Comparison of ENCODE assay signal across 3 cellular contexts in the genomic region with DNA sequence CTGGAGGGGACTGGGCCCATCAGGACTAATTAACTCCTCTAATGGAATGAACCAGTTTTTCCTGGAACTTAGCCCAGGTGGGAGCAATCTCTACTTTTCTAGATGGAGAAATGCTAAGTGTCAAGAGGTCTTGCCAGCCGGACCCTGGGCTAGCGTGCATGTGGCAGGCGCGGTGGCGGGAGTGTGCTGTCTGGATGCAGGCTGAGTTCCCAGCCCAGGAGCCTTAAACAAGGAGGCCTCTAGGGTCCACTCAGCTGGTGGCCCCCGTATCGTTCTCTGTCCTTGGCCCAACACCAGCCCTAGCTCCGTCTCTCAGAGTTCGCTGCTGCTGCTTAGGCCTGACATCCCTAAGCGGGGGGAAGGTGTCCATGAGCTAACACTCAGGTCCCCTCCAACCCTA. TPM values are rescaled to one million over a fixed set of nuclear protein-coding genes. Genes with fewer than 3 reads are reported as not detected.
"Had no signal": no experiment of that assay in that cellular context is flagged by ENCODE, and none has a peak within 500 bp of the region (broad histone marks: within the 10 kb centered on the region; RNA-seq: fewer than 3 reads in every experiment).

No MANE protein-coding gene starts in this region.

- ATAC-seq: GM12878 had no signal

- DNase-seq: GDM1, GF-D8 had no signal

- H3K4me3 ChIP-seq: GM12878 had no signal

RNA-seq across cellular contexts. Expression of a gene that starts 56.0 kb away (rescaled TPM):
- total RNA-seq: GM12878 had no signal
- polyA plus RNA-seq: GM12878 had no signal
